ENCODE assay signal across 1 cellular context in the genomic region with DNA sequence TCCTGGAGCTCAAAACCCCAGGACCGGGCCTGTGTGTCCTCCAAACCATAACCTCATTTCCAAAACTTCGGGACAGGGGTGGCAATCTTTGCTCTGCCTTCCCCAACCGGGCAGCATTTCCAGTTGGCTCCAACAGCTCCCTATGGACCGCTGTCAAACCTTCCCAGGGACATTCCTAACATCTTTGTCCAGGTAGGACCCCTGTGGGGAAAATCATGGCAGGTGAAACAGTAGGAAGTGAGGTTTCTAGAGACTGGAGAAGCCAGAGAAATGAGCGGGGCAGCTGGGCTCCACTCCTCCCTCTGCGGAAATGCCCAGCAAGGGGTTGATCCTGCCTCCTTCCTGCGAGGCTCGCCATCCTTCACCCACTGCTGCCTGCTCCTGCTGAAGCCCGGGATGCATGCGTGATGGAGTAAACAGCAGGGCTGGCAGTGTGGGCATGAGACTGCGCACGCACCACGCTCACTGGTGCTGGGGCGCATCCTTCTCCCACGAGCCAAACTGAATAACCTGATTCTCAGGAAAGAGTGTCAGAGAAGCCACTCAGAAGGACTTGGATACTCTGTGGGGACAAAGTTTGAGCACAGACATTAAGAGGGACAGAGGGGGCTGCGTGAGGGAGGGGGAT.
TF ChIP-seq lines count a peak whose summit lies in the region.

No MANE protein-coding gene starts in this region.

TF ChIP-seq in GM23338, 12 proteins besides CTCF, POLR2A, EP300 and RAD21 (continued from another document):
- no peak for TF ChIP-seq CREB1 (CRISPR knock-in tag; IDR thresholded peaks at IDR 0.05; ENCODE audit: low read depth)
- TF ChIP-seq NANOG (IDR thresholded peaks at IDR 0.05; ENCODE audit: borderline replicate concordance), result no peak
